Comparison of ENCODE assay signal across 8 cellular contexts in the genomic region with DNA sequence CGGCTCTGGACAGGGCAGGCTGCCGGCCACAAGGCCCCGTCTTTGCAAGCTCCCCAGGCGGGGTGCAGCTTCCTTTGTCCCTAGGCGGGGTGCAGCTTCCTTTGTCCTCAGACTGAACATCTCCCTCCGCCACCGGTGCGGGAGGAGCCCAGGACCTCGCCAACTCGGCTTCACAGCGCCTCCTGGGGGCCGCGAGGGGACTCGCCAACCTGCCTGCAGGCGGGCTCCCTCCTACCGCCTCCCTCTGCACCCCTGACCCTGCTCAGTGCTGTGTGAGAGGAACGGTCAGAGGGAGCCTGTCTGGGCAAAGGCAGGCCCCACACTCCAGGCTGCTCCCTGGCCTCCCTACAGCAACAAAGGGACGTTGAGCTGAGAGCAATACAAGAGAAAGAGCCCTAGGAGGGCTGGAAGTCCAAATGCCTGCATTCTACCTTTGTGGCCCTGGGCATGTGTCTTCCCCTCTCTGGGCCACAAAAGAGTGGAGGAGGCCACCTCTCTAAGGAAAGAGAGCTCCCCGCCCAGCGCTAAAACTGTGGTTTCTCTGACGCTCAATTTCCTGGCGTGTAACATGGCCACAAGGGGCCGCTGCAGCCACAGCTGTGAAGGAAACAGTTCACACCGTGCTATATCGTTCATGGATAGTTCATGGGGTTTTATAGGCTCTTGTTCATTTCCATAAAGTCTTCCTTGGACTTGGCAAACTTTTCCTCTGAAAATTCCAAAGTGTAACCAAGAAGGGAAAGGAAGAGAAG. TPM values are rescaled to one million over a fixed set of nuclear protein-coding genes. Genes with fewer than 3 reads are reported as not detected.
DNase-seq lines count a peak whose midpoint lies in the region; ATAC-seq lines count a peak whose summit lies in the region.

No MANE protein-coding gene starts in this region.

- H3K4me1 Mint-ChIP-seq in dendritic cell treated with granulocyte-macrophage colony-stimulating factor and Interleukin-4, amounts not matched to agents 40 ng/mL and 50 ng/mL, for 4 days (ENCODE audit: low read depth): peaks cover 23% of the 10 kb centered on the region

- intact Hi-C loops in dendritic cell treated with granulocyte-macrophage colony-stimulating factor and Interleukin-4, amounts not matched to agents 40 ng/mL and 50 ng/mL, for 4 days (cut with micrococcal nuclease): loop anchor here (1.0 to 5.0 kb wide), 5 partner anchors 99 to 747 kb away; no protein-coding TSS in a partner anchor

- peaks cover 15% of the 10 kb centered on the region for H3K9me3 Mint-ChIP-seq in dendritic cell treated with granulocyte-macrophage colony-stimulating factor and Interleukin-4, amounts not matched to agents 40 ng/mL and 50 ng/mL, for 4 days

- peaks cover 6% of the 10 kb centered on the region for H3K36me3 Mint-ChIP-seq in dendritic cell treated with granulocyte-macrophage colony-stimulating factor and Interleukin-4, amounts not matched to agents 40 ng/mL and 50 ng/mL, for 4 days (ENCODE audit: low read depth)

- H3K27me3 Mint-ChIP-seq in dendritic cell treated with granulocyte-macrophage colony-stimulating factor and Interleukin-4, amounts not matched to agents 40 ng/mL and 50 ng/mL, for 4 days: peaks cover 39% of the 10 kb centered on the region

- peak; percentile 66 for ATAC-seq in HG02798 (IDR thresholded peaks at IDR 0.05; ENCODE audit: poor library complexity, unreplicated experiment)
- peak; percentile 92 for ATAC-seq in left lobe of liver
- ATAC-seq in HG02678 (IDR thresholded peaks at IDR 0.05; ENCODE audit: unreplicated experiment): no peak

- H3K27ac Mint-ChIP-seq in dendritic cell treated with granulocyte-macrophage colony-stimulating factor and Interleukin-4, amounts not matched to agents 40 ng/mL and 50 ng/mL, for 4 days: peak overlapping the region; percentile 18

- peak; percentile 51 for DNase-seq in DMS114 treated with DMSO at 0.1 percent for 48 hours (lab: John Stamatoyannopoulos, UW; ENCODE audit: unreplicated experiment)
- DNase-seq in NCI-H510A treated with DMSO at 0.1 percent for 48 hours (lab: John Stamatoyannopoulos, UW): peak; percentile 91
- DNase-seq in activated CD4-positive, alpha-beta T cell treated with anti-CD3 and anti-CD28 coated beads, Interleukin-2, amount 50 U/mL, for 1 hour: peak; percentile 85
- DNase-seq in left lobe of liver (ENCODE audit: low spot score): peak; percentile 72
- peak; percentile 73 to 78 for DNase-seq in stimulated activated CD4-positive, alpha-beta T cell treated with anti-CD3 and anti-CD28 coated beads, Interleukin-1b, Interleukin-23, amount 100 ng/mL, for 4 hours (ENCODE audit: low read depth in 2 of 2)

- peak overlapping the region; percentile 27 for H3K4me3 Mint-ChIP-seq in dendritic cell treated with granulocyte-macrophage colony-stimulating factor and Interleukin-4, amounts not matched to agents 40 ng/mL and 50 ng/mL, for 4 days

RNA-seq across cellular contexts. Expression of a gene that starts 20.9 kb away (rescaled TPM):
- total RNA-seq in left lobe of liver: 5.7 TPM

RNA-seq across cellular contexts. Expression of a gene that starts 22.8 kb away (rescaled TPM):
- not detected for total RNA-seq in left lobe of liver

RNA-seq across cellular contexts. Expression of a gene that starts 30.3 kb away (rescaled TPM):
- total RNA-seq in left lobe of liver: 0.15 TPM

RNA-seq across cellular contexts. Expression of a gene that starts 37.7 kb away (rescaled TPM):
- total RNA-seq in left lobe of liver: not detected

RNA-seq across cellular contexts. Expression of a gene that starts 43.6 kb away (rescaled TPM):
- not detected for total RNA-seq in left lobe of liver
